Comparison of ENCODE assay signal across 8 cellular contexts in genomic region chr17:58417300-58418092, GRCh38. TPM values are rescaled to one million over a fixed set of nuclear protein-coding genes. Genes with fewer than 3 reads are reported as not detected.
A peak's percentile ranks its signal among the peaks of the same experiment; 100 is the strongest.
DNase-seq lines count a peak whose midpoint lies in the region; ATAC-seq lines count a peak whose summit lies in the region.

Gene RNF43 (minus strand): TSS chr17:58417534. CDS start chr17:58415577, 1,957 bp downstream.

- H3K9me3 Mint-ChIP-seq in dendritic cell treated with granulocyte-macrophage colony-stimulating factor and Interleukin-4, amounts not matched to agents 40 ng/mL and 50 ng/mL, for 4 days: no peaks in the 10 kb centered on the region

- peaks cover 12% of the 10 kb centered on the region for H3K27me3 Mint-ChIP-seq in dendritic cell treated with granulocyte-macrophage colony-stimulating factor and Interleukin-4, amounts not matched to agents 40 ng/mL and 50 ng/mL, for 4 days

- H3K4me1 Mint-ChIP-seq in dendritic cell treated with granulocyte-macrophage colony-stimulating factor and Interleukin-4, amounts not matched to agents 40 ng/mL and 50 ng/mL, for 4 days (ENCODE audit: low read depth): peaks cover 9% of the 10 kb centered on the region

- no peaks in the 10 kb centered on the region for H3K36me3 Mint-ChIP-seq in dendritic cell treated with granulocyte-macrophage colony-stimulating factor and Interleukin-4, amounts not matched to agents 40 ng/mL and 50 ng/mL, for 4 days (ENCODE audit: low read depth)

- DNase-seq in C1 segment of cervical spinal cord (lab: John Stamatoyannopoulos, UW) (peak in 12 of 14 donors; percentile 31 to 97 (median 58)), GM19240 (ENCODE audit: insufficient read length, low spot score) (peak; percentile 81), NCI-H460 (ENCODE audit: extremely low read depth, low read depth) (peak; percentile 83), left lobe of liver (ENCODE audit: low spot score) (peak; percentile 97)
- peak; percentile 91 for DNase-seq in activated CD4-positive, alpha-beta T cell treated with anti-CD3 and anti-CD28 coated beads for 48 hours
- peak; percentile 86 for DNase-seq in stimulated activated CD4-positive, alpha-beta T cell treated with anti-CD3 and anti-CD28 coated beads, Interleukin-2, amount 100 ng/mL, for 4 hours (ENCODE audit: low read depth)

- peak within 1 kb of the TSS; percentile 54 for H3K4me3 Mint-ChIP-seq in dendritic cell treated with granulocyte-macrophage colony-stimulating factor and Interleukin-4, amounts not matched to agents 40 ng/mL and 50 ng/mL, for 4 days

- H3K27ac Mint-ChIP-seq in dendritic cell treated with granulocyte-macrophage colony-stimulating factor and Interleukin-4, amounts not matched to agents 40 ng/mL and 50 ng/mL, for 4 days: peak within 1 kb of the TSS; percentile 12

- ATAC-seq in HG03442 (IDR thresholded peaks at IDR 0.05; ENCODE audit: unreplicated experiment) (peak; percentile 84), left lobe of liver (peak; percentile 97)

- intact Hi-C loops in dendritic cell treated with granulocyte-macrophage colony-stimulating factor and Interleukin-4, amounts not matched to agents 40 ng/mL and 50 ng/mL, for 4 days (cut with micrococcal nuclease): loop anchor here (2.0 to 10.0 kb wide), 2 partner anchors 63 to 101 kb away; partner anchors contain the start of gene SUPT4H1

RNA-seq across cellular contexts. Expression of gene RNF43, which starts in this region (rescaled TPM):
- not detected in 2 replicates for total RNA-seq in NCI-H460 (2014; rRNA removed; shearing (Covaris generic))
- not detected in 2 replicates for polyA plus RNA-seq in NCI-H460 (2014; cell fraction: nucleus; rRNA removed)
- 13.0 TPM for total RNA-seq in left lobe of liver

Comparison
In these comparisons a context has a peak if more than half of its experiments do, and no peak if none do; other contexts are left out.
1. Peak in every context shown above with its lines: DNase-seq and ATAC-seq.
2. RNA of gene RNF43 (total RNA-seq): 13.0 TPM in left lobe of liver (single experiment); not detected in NCI-H460; every median in the first group is over 10 times any median in the second.
3. Peak in DNase-seq in NCI-H460; RNA of the gene not detected or under 1 TPM.